ENCODE assay signal across 19 cellular contexts in the genomic region with DNA sequence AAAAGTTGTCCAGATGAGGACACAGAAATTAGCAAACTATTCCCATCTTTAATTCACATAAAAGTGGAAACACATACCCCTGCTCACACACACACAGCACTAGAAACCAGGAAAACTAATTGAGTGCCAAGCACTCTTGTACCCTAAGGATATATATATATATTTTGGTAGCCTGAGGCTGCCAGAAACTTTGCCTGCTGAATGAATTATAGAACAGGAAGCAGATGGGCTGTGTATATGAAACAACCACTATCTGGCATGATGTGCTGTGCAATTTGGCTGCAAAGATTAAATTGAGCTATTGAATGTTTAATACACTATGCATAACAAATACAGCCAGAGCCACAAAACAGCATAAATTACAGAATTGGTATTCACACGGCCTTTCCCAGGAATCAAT.
DNase-seq lines count a peak whose midpoint lies in the region; ATAC-seq and TF ChIP-seq lines count a peak whose summit lies in the region.
"Had no signal": no experiment of that assay in that cellular context is flagged by ENCODE, and none has a peak within 500 bp of the region (broad histone marks: within the 10 kb centered on the region; RNA-seq: fewer than 3 reads in every experiment).

No MANE protein-coding gene starts in this region.

- no peaks in the 10 kb centered on the region for H3K9me3 ChIP-seq in esophagus muscularis mucosa
- no peaks in the 10 kb centered on the region for H3K9me3 ChIP-seq in prostate gland

- peaks cover 0 to 56% (median 48%) of the 10 kb centered on the region in 4 donors for H3K4me1 ChIP-seq in esophagus muscularis mucosa
- H3K4me1 ChIP-seq in prostate gland (replicated peaks) = no peaks in the 10 kb centered on the region

- H3K27ac ChIP-seq in C4-2B (peak overlapping the region; percentile 43; the same call in 1 of the 2 replicates), esophagus muscularis mucosa (replicated peaks in 1 of 4) (peak overlapping the region; percentile 57 to 65 (median 60)), prostate gland (peak overlapping the region; percentile 57 to 70)
- H3K27ac ChIP-seq: cardiac muscle cell, RWPE1, WERI-Rb-1 had no signal

- ATAC-seq in GM19023 (IDR thresholded peaks at IDR 0.05; ENCODE audit: unreplicated experiment) (no peak), HG03354 (IDR thresholded peaks at IDR 0.05; ENCODE audit: poor library complexity, severe bottlenecking, unreplicated experiment) (no peak)
- ATAC-seq: GM23338 had no signal

- 44% methylated on average over 1 of the region's 1 CpG for WGBS in esophagus muscularis mucosa
- 29% methylated on average over 1 of the region's 1 CpG for WGBS in prostate gland

- peak; percentile 69 for DNase-seq in NCI-H1092 treated with DMSO at 0.1 percent for 48 hours (lab: John Stamatoyannopoulos, UW)
- no peak for DNase-seq in esophagus muscularis mucosa (ENCODE audit: extremely low spot score)
- DNase-seq in prostate gland (ENCODE audit: low spot score) = no peak
- no peak for DNase-seq in putamen (ENCODE audit: low spot score)
- no peak for DNase-seq in LoVo (ENCODE audit: low spot score)
- DNase-seq: activated CD4-positive, alpha-beta T cell treated with anti-CD3 and anti-CD28 coated beads, Interleukin-2, amount 50 U/mL, for 48 hours; activated gamma-delta T cell treated with Interleukin-2 at 50 U/mL for 16 hours; activated T-cell treated with anti-CD3 and anti-CD28 coated beads for 4 hours; erythroblast; occipital lobe; stimulated activated CD4-positive, alpha-beta T cell treated with anti-CD3 and anti-CD28 coated beads, Interleukin-1b, Interleukin-23, amount 100 ng/mL, for 48 hours; stimulated activated naive CD4-positive, alpha-beta T cell treated with Interleukin-2 at 50 U/mL for 16 hours had no signal

- intact Hi-C loops in esophagus muscularis mucosa (cut with DNase I) (loop anchor here (10.0 kb wide), 2 partner anchors 100 to 290 kb away; partner anchors contain the start of gene TLE1), prostate gland (cut with DNase I) (loop anchor here (10.0 kb wide), 3 partner anchors 100 to 790 kb away; no protein-coding TSS in a partner anchor)

- H3K27me3 ChIP-seq in esophagus muscularis mucosa (no peaks in the 10 kb centered on the region), prostate gland (replicated peaks; ENCODE audit: insufficient read depth) (no peaks in the 10 kb centered on the region)
- H3K27me3 ChIP-seq: cardiac muscle cell had no signal

- no peaks in the 10 kb centered on the region for H3K36me3 ChIP-seq in esophagus muscularis mucosa
- H3K36me3 ChIP-seq in prostate gland = no peaks in the 10 kb centered on the region
- H3K36me3 ChIP-seq: cardiac muscle cell, WERI-Rb-1 had no signal

- TF ChIP-seq CTCF in C4-2B (conservative IDR thresholded peaks at IDR 0.05) (no peak), esophagus muscularis mucosa (IDR thresholded peaks at IDR 0.05) (no peak), prostate gland (IDR thresholded peaks at IDR 0.05) (no peak)

- TF ChIP-seq POLR2A in esophagus muscularis mucosa (IDR thresholded peaks at IDR 0.05; ENCODE audit: low read depth) (no peak), prostate gland (IDR thresholded peaks at IDR 0.05) (no peak)

- H3K4me3 ChIP-seq in esophagus muscularis mucosa (peak overlapping the region in 1 of 4 donors; percentile 2), prostate gland (no peak overlapping the region)
- H3K4me3 ChIP-seq: cardiac muscle cell, GM23338 had no signal

- no peak for TF ChIP-seq EP300 in esophagus muscularis mucosa (IDR thresholded peaks at IDR 0.05)
